15 cellular contexts compared by ENCODE assay signal in genomic region chr4:185933078-185933581, GRCh38.
DNase-seq lines count a peak whose midpoint lies in the region; ATAC-seq, FAIRE-seq and TF ChIP-seq lines count a peak whose summit lies in the region.
"Had no signal": no experiment of that assay in that cellular context is flagged by ENCODE, and none has a peak within 500 bp of the region (broad histone marks: within the 10 kb centered on the region; RNA-seq: fewer than 3 reads in every experiment).

No MANE protein-coding gene starts in this region.

- H3K4me3 ChIP-seq in Jurkat, Clone E6-1 (ENCODE audit: low read length) = no peak overlapping the region
- no peak overlapping the region for H3K4me3 ChIP-seq in choroid plexus epithelial cell (ENCODE audit: low read depth, low read length)
- H3K4me3 ChIP-seq: HAP-1 had no signal

- H3K4me3 Mint-ChIP-seq in activated T-cell treated with anti-CD3 and anti-CD28 coated beads, Interleukin-2, amount 50 U/mL, for 4 hours = no peak overlapping the region
- H3K4me3 Mint-ChIP-seq: activated CD4-positive, alpha-beta T cell treated with anti-CD3 and anti-CD28 coated beads for 36 hours; nephron progenitor cell; stimulated activated memory B cell treated with anti-CD40 and anti-IgM and Interleukin-4, amounts not matched to agents 10 μg/mL and 1 μg/mL and 100 μg/mL, for 72 hours had no signal

- H3K36me3 Mint-ChIP-seq in activated T-cell treated with anti-CD3 and anti-CD28 coated beads, Interleukin-2, amount 50 U/mL, for 4 hours (ENCODE audit: insufficient read depth) = no peaks in the 10 kb centered on the region
- H3K36me3 Mint-ChIP-seq: stimulated activated memory B cell treated with anti-CD40 and anti-IgM and Interleukin-4, amounts not matched to agents 10 μg/mL and 1 μg/mL and 100 μg/mL, for 72 hours had no signal

- no peaks in the 10 kb centered on the region for H3K9me3 Mint-ChIP-seq in activated T-cell treated with anti-CD3 and anti-CD28 coated beads, Interleukin-2, amount 50 U/mL, for 4 hours
- H3K9me3 Mint-ChIP-seq: nephron progenitor cell; stimulated activated memory B cell treated with anti-CD40 and anti-IgM and Interleukin-4, amounts not matched to agents 10 μg/mL and 1 μg/mL and 100 μg/mL, for 72 hours had no signal

- DNase-seq in Jurkat, Clone E6-1 (ENCODE audit: low read depth, low spot score) = peak; percentile 85
- DNase-seq in choroid plexus epithelial cell (ENCODE audit: low read depth) = peak; percentile 85
- DNase-seq in iris pigment epithelial cell (ENCODE audit: low read depth) = peak; percentile 81
- no peak for DNase-seq in SK-N-DZ (ENCODE audit: low spot score)
- DNase-seq in activated T-cell treated with anti-CD3 and anti-CD28 coated beads, Interleukin-2, amount 50 U/mL, for 4 hours = no peak
- DNase-seq in NK-92 treated with Interleukin-12 subunit alpha and Interleukin-12 subunit beta, amount 100 ng/mL, for 24 hours (lab: John Stamatoyannopoulos, UW) = no peak
- DNase-seq in SW 1271 (lab: John Stamatoyannopoulos, UW) = no peak
- DNase-seq: activated CD4-positive, alpha-beta T cell treated with anti-CD3 and anti-CD28 coated beads for 36 hours; activated gamma-delta T cell; NCI-H345; nephron progenitor cell; SIG-M5 had no signal

- H3K4me1 Mint-ChIP-seq in activated T-cell treated with anti-CD3 and anti-CD28 coated beads, Interleukin-2, amount 50 U/mL, for 4 hours (ENCODE audit: low read depth) = no peaks in the 10 kb centered on the region
- H3K4me1 Mint-ChIP-seq: activated CD4-positive, alpha-beta T cell treated with anti-CD3 and anti-CD28 coated beads for 36 hours; stimulated activated memory B cell treated with anti-CD40 and anti-IgM and Interleukin-4, amounts not matched to agents 10 μg/mL and 1 μg/mL and 100 μg/mL, for 72 hours had no signal

- no peak for TF ChIP-seq CTCF in choroid plexus epithelial cell (conservative IDR thresholded peaks at IDR 0.05; ENCODE audit: low read depth, low read length)

- H3K27me3 Mint-ChIP-seq in activated T-cell treated with anti-CD3 and anti-CD28 coated beads, Interleukin-2, amount 50 U/mL, for 4 hours (ENCODE audit: low read depth) = peaks cover 9% of the 10 kb centered on the region

- no peak for ATAC-seq in activated T-cell treated with anti-CD3 and anti-CD28 coated beads, Interleukin-2, amount 50 U/mL, for 4 hours
- ATAC-seq: activated CD4-positive, alpha-beta T cell treated with anti-CD3 and anti-CD28 coated beads for 36 hours; stimulated activated memory B cell treated with anti-CD40 and anti-IgM and Interleukin-4, amounts not matched to agents 10 μg/mL and 1 μg/mL and 100 μg/mL, for 72 hours had no signal

- FAIRE-seq in A204.1 (lab: Jason Lieb, UNC) = peak; percentile 98

Comparison
In these comparisons a context has a peak if more than half of its experiments do, and no peak if none do; other contexts are left out.
1. DNase-seq: peak in Jurkat, Clone E6-1 (single experiment), choroid plexus epithelial cell (single experiment) and iris pigment epithelial cell (single experiment); none in SK-N-DZ (single experiment), activated T-cell treated with anti-CD3 and anti-CD28 coated beads, Interleukin-2, amount 50 U/mL, for 4 hours (single experiment), NK-92 treated with Interleukin-12 subunit alpha and Interleukin-12 subunit beta, amount 100 ng/mL, for 24 hours (single experiment) and SW 1271 (0 of 2).